ENCODE assay signal across 18 cellular contexts in the genomic region with DNA sequence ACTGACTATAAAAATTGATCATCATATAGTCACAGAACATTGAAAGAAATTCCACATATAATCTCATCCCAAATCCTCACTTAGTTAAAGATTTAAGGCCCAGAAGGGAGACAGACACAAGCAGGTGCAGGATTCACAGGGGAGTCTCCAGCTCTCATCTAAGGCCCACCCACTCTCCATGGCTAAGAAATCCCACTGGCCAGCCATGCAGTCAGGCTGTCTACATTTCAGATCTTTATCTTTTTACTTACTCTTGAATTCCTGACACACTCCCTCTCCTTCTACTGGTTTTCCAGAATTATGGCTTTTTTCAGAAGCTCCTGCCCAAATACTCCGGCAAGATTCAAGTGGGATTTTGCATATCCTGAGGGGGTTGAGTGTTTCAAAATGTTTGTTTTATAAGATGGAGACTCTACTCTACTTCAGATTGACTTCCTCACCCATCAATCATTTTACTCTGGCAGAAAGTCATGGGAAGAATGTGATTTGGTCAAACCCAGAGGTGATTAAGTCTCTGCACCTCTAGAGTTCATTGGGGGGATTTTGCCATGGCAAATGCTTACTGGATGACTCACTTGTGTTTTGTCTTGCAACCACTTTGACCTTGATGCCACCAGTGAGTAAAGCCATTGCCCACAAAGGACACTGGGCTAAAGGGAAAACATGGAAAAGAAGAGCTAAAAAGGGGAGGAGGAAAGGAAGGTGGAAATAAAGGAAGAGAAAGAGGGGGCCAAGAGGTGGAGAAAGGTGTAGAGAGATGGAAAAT.
DNase-seq lines count a peak whose midpoint lies in the region; TF ChIP-seq lines count a peak whose summit lies in the region.
"Had no signal": no experiment of that assay in that cellular context is flagged by ENCODE, and none has a peak within 500 bp of the region (broad histone marks: within the 10 kb centered on the region; RNA-seq: fewer than 3 reads in every experiment).

No MANE protein-coding gene starts in this region.

- no peak for TF ChIP-seq POLR2A in uterus (IDR thresholded peaks at IDR 0.05)

- H3K27me3 ChIP-seq in dorsolateral prefrontal cortex: peaks cover 0 to 2% (median 0%) of the 10 kb centered on the region in 45 donors
- no peaks in the 10 kb centered on the region for H3K27me3 ChIP-seq in uterus
- H3K27me3 ChIP-seq: heart left ventricle, tibial nerve had no signal

- no peaks in the 10 kb centered on the region for H3K36me3 ChIP-seq in uterus
- H3K36me3 ChIP-seq: heart left ventricle, prostate gland, tibial nerve had no signal

- intact Hi-C loops in dorsolateral prefrontal cortex (cut with DNase I): no loop called here
- intact Hi-C loops in uterus (cut with DNase I; ENCODE audit: low total_unique reads): no loop called here

- H3K27ac ChIP-seq in dorsolateral prefrontal cortex: no peak overlapping the region
- no peak overlapping the region for H3K27ac ChIP-seq in uterus
- H3K27ac ChIP-seq: 22Rv1, heart left ventricle, prostate gland, tibial nerve had no signal

- no peak overlapping the region for H3K4me3 ChIP-seq in fibroblast of mammary gland (ENCODE audit: control insufficient read depth, low read depth, low read length)
- H3K4me3 ChIP-seq in retinal pigment epithelial cell (ENCODE audit: low read length): no peak overlapping the region
- no peak overlapping the region for H3K4me3 ChIP-seq in dorsolateral prefrontal cortex
- no peak overlapping the region for H3K4me3 ChIP-seq in uterus
- H3K4me3 ChIP-seq: heart left ventricle, prostate gland, tibial nerve had no signal

- peak; percentile 12 for DNase-seq in DMS53 (lab: John Stamatoyannopoulos, UW)
- DNase-seq in DMS53 treated with DMSO at 0.1 percent for 48 hours (lab: John Stamatoyannopoulos, UW; ENCODE audit: unreplicated experiment): no peak
- DNase-seq in RKO (ENCODE audit: low spot score): peak; percentile 20
- DNase-seq in fibroblast of mammary gland (ENCODE audit: low read depth): peak; percentile 10
- DNase-seq in retinal pigment epithelial cell (ENCODE audit: low read depth): peak; percentile 78
- no peak for DNase-seq in putamen (ENCODE audit: low spot score)
- DNase-seq in dorsolateral prefrontal cortex: no peak
- DNase-seq in uterus: no peak
- DNase-seq: activated CD4-positive, alpha-beta T cell treated with anti-CD3 and anti-CD28 coated beads for 1 hour; activated CD8-positive, alpha-beta memory T cell treated with anti-CD3 and anti-CD28 coated beads, Interleukin-2, amount 50 U/mL, for 48 hours; CD8-positive, alpha-beta T cell; central memory CD4-positive, alpha-beta T cell; heart left ventricle; naive B cell; NCI-H226 had no signal

- H3K9me3 ChIP-seq in uterus: no peaks in the 10 kb centered on the region
- H3K9me3 ChIP-seq: prostate gland, tibial nerve had no signal

- TF ChIP-seq CTCF in fibroblast of mammary gland (conservative IDR thresholded peaks at IDR 0.05; ENCODE audit: control insufficient read depth, insufficient read depth, low read depth, low read length): no peak
- no peak for TF ChIP-seq CTCF in retinal pigment epithelial cell (conservative IDR thresholded peaks at IDR 0.05; ENCODE audit: low read depth, low read length)
- TF ChIP-seq CTCF in dorsolateral prefrontal cortex (IDR thresholded peaks at IDR 0.05 in 54 of 56, conservative IDR thresholded peaks at IDR 0.05 in 2 of 56; ENCODE audit: low read depth in 1 of 56, partially characterized antibody in 56 of 56): no peak
- no peak for TF ChIP-seq CTCF in uterus (IDR thresholded peaks at IDR 0.05)

- H3K4me1 ChIP-seq in uterus: no peaks in the 10 kb centered on the region
- H3K4me1 ChIP-seq: prostate gland, tibial nerve had no signal

Comparison
In these comparisons a context has a peak if more than half of its experiments do, and no peak if none do; other contexts are left out.
1. DNase-seq: peak in DMS53 (single experiment), RKO (single experiment), fibroblast of mammary gland (single experiment) and retinal pigment epithelial cell (single experiment); none in DMS53 treated with DMSO at 0.1 percent for 48 hours (single experiment), putamen (single experiment), dorsolateral prefrontal cortex (0 of 10) and uterus (0 of 2).